ENCODE assay signal across 1 cellular context in genomic region chr19:48636859-48637448, GRCh38.
TF ChIP-seq lines count a peak whose summit lies in the region.

Gene DBP (minus strand): TSS chr19:48637379. CDS start chr19:48636994, 385 bp downstream.

TF ChIP-seq in H1, 55 proteins besides CTCF, POLR2A, EP300 and RAD21:
- TF ChIP-seq CEBPB (IDR thresholded peaks at IDR 0.05; ENCODE audit: low read depth, low read length) (peak; percentile 62), KDM4A (IDR thresholded peaks at IDR 0.05; ENCODE audit: low read depth, low read length, severe bottlenecking) (peak; percentile 53), SAP30 (IDR thresholded peaks at IDR 0.05; ENCODE audit: insufficient read depth, insufficient replicate concordance, low read length) (peak; percentile 37), TAF1 (IDR thresholded peaks at IDR 0.05; ENCODE audit: low read depth, low read length) (0 out of 2 replicates have a peak, but pooled peaks have one; percentile 18), KDM1A (IDR thresholded peaks at IDR 0.05; ENCODE audit: borderline replicate concordance, low read length) (no peak), PHF8 (conservative IDR thresholded peaks at IDR 0.05; ENCODE audit: low read depth, low read length) (peak; percentile 28; the same call in 1 of the 2 replicates), FOSL1 (IDR thresholded peaks at IDR 0.05; ENCODE audit: insufficient read depth, low read depth, low read length) (no peak), SIN3A (conservative IDR thresholded peaks at IDR 0.05 in 1 of 2, IDR thresholded peaks at IDR 0.05 in 1 of 2; ENCODE audit: low read depth in 1 of 2, low read length in 2 of 2) (0 out of 4 replicates have a peak, but pooled peaks of 1 of the 2 experiments have one; percentile 12)
